In genomic region chr4:73816814-73817213, GRCh38 we compare ENCODE assay signal across 12 cellular contexts. TPM values are rescaled to one million over a fixed set of nuclear protein-coding genes. Genes with fewer than 3 reads are reported as not detected.
DNase-seq lines count a peak whose midpoint lies in the region; ATAC-seq and TF ChIP-seq lines count a peak whose summit lies in the region.
"Had no signal": no experiment of that assay in that cellular context is flagged by ENCODE, and none has a peak within 500 bp of the region (broad histone marks: within the 10 kb centered on the region; RNA-seq: fewer than 3 reads in every experiment).

No MANE protein-coding gene starts in this region.

- H3K4me2 ChIP-seq in GM23248 (ENCODE audit: unreplicated experiment) (no peak overlapping the region), PC-9 (no peak overlapping the region), fibroblast of lung (ENCODE audit: extremely low read depth, insufficient read depth, low read length) (peak overlapping the region; percentile 10)

- H3K79me2 ChIP-seq in GM23248 (ENCODE audit: insufficient read depth) (no peaks in the 10 kb centered on the region), PC-9 (ENCODE audit: low read depth) (no peaks in the 10 kb centered on the region), fibroblast of lung (ENCODE audit: control insufficient read depth, insufficient read depth, low read length) (no peaks in the 10 kb centered on the region)

- H3K27ac Mint-ChIP-seq in stimulated activated naive CD8-positive, alpha-beta T cell treated with anti-CD3 and anti-CD28 coated beads, Interleukin-15, amount 100 ng/mL, for 72 hours = no peak overlapping the region
- H3K27ac Mint-ChIP-seq in activated T-helper 1 cell treated with anti-CD3 and anti-CD28 coated beads, Interleukin-12 subunit alpha, Interleukin-12 subunit beta, Interleukin-2, Interleukin-4 antibody, amounts not matched to agents 30 ng/mL and 10 ng/mL and 1 ng/mL, durations not matched to agents 14 hours and 24 hours and 36 hours = no peak overlapping the region

- H3K27me3 ChIP-seq in GM23248 (replicated peaks; ENCODE audit: insufficient read depth) (no peaks in the 10 kb centered on the region), PC-9 (ENCODE audit: insufficient read depth, low read depth) (no peaks in the 10 kb centered on the region), fibroblast of lung (ENCODE audit: control insufficient read depth, insufficient read depth, low read length) (no peaks in the 10 kb centered on the region)

- no peaks in the 10 kb centered on the region for H3K27me3 Mint-ChIP-seq in stimulated activated naive CD8-positive, alpha-beta T cell treated with anti-CD3 and anti-CD28 coated beads, Interleukin-15, amount 100 ng/mL, for 72 hours
- H3K27me3 Mint-ChIP-seq in activated T-helper 1 cell treated with anti-CD3 and anti-CD28 coated beads, Interleukin-12 subunit alpha, Interleukin-12 subunit beta, Interleukin-2, Interleukin-4 antibody, amounts not matched to agents 30 ng/mL and 10 ng/mL and 1 ng/mL, durations not matched to agents 14 hours and 24 hours and 36 hours (ENCODE audit: insufficient read depth) = no peaks in the 10 kb centered on the region

- H3K36me3 Mint-ChIP-seq in activated T-helper 1 cell treated with anti-CD3 and anti-CD28 coated beads, Interleukin-12 subunit alpha, Interleukin-12 subunit beta, Interleukin-2, Interleukin-4 antibody, amounts not matched to agents 30 ng/mL and 10 ng/mL and 1 ng/mL, durations not matched to agents 14 hours and 24 hours and 36 hours (ENCODE audit: low read depth) = no peaks in the 10 kb centered on the region

- POLR2A ChIA-PET in PC-9 (lab: Charles Lee; ENCODE audit: unreplicated experiment) = no interaction called here

- no peaks in the 10 kb centered on the region for H3K36me3 ChIP-seq in GM23248 (ENCODE audit: low read depth)
- H3K36me3 ChIP-seq in PC-9 (ENCODE audit: low read depth) = no peaks in the 10 kb centered on the region
- no peaks in the 10 kb centered on the region for H3K36me3 ChIP-seq in fibroblast of lung (ENCODE audit: control insufficient read depth, insufficient read depth, low read length)

- H3K27ac ChIP-seq in GM23248 (no peak overlapping the region), PC-9 (0 out of 2 replicates have a peak overlapping the region, but pooled peaks have one; percentile 19), fibroblast of lung (ENCODE audit: insufficient read depth, low read length) (no peak overlapping the region)

- TF ChIP-seq CTCF in PC-9 (conservative IDR thresholded peaks at IDR 0.05) (no peak), fibroblast of lung (conservative IDR thresholded peaks at IDR 0.05 in 1 of 2, IDR thresholded peaks at IDR 0.05 in 1 of 2; ENCODE audit: low read depth in 1 of 2, low read length in 2 of 2) (no peak)

- H3K9me2 ChIP-seq in GM23248 (ENCODE audit: insufficient read depth) (no peaks in the 10 kb centered on the region; the same call in 1 of the 2 replicates), PC-9 (ENCODE audit: insufficient read depth) (no peaks in the 10 kb centered on the region)

- no peak for ATAC-seq in stimulated activated naive CD8-positive, alpha-beta T cell treated with anti-CD3 and anti-CD28 coated beads, Interleukin-15, amount 100 ng/mL, for 72 hours
- ATAC-seq in HG02970 (IDR thresholded peaks at IDR 0.05; ENCODE audit: low FRiP score, unreplicated experiment) = no peak

- in situ Hi-C loops in GM23248 (cut with MboI) = no loop called here

- CTCF ChIA-PET in PC-9 (lab: Charles Lee) = no interaction called here

- H3K4me1 ChIP-seq in GM23248 (ENCODE audit: insufficient read depth) (peaks cover 11% of the 10 kb centered on the region), PC-9 (replicated peaks; ENCODE audit: insufficient read depth) (peaks cover 6% of the 10 kb centered on the region; the same call in 1 of the 2 replicates), fibroblast of lung (ENCODE audit: control insufficient read depth, extremely low read depth, insufficient read depth, low read length) (no peaks in the 10 kb centered on the region)

- H3K9ac ChIP-seq in GM23248 (no peak overlapping the region), fibroblast of lung (ENCODE audit: insufficient read depth, low read length) (no peak overlapping the region)

- no peak overlapping the region for H2AFZ ChIP-seq in GM23248
- H2AFZ ChIP-seq in PC-9 = no peak overlapping the region
- H2AFZ ChIP-seq in fibroblast of lung (ENCODE audit: low read length) = no peak overlapping the region

- no peaks in the 10 kb centered on the region for H3K9me3 ChIP-seq in GM23248 (ENCODE audit: low read depth)
- no peaks in the 10 kb centered on the region for H3K9me3 ChIP-seq in PC-9 (ENCODE audit: insufficient read depth, low read depth)
- no peaks in the 10 kb centered on the region for H3K9me3 ChIP-seq in fibroblast of lung (ENCODE audit: control insufficient read depth, insufficient read depth, low read depth, low read length)

- no peaks in the 10 kb centered on the region for H3K4me1 Mint-ChIP-seq in stimulated activated naive CD8-positive, alpha-beta T cell treated with anti-CD3 and anti-CD28 coated beads, Interleukin-15, amount 100 ng/mL, for 72 hours
- H3K4me1 Mint-ChIP-seq in activated T-helper 1 cell treated with anti-CD3 and anti-CD28 coated beads, Interleukin-12 subunit alpha, Interleukin-12 subunit beta, Interleukin-2, Interleukin-4 antibody, amounts not matched to agents 30 ng/mL and 10 ng/mL and 1 ng/mL, durations not matched to agents 14 hours and 24 hours and 36 hours (ENCODE audit: low read depth) = peaks cover 19% of the 10 kb centered on the region

- DNase-seq in GM23248 (peak; percentile 80), PC-9 (peak; percentile 2 to 48), fibroblast of lung (ENCODE audit: low read depth in 2 of 2) (peak; percentile 88 to 95), skeletal muscle cell (ENCODE audit: low read depth) (peak; percentile 90)
- DNase-seq in stimulated activated naive CD8-positive, alpha-beta T cell treated with anti-CD3 and anti-CD28 coated beads, Interleukin-15, amount 100 ng/mL, for 72 hours = no peak
- no peak for DNase-seq in activated T-helper 1 cell treated with anti-CD3 and anti-CD28 coated beads, Interleukin-12 subunit alpha, Interleukin-12 subunit beta, Interleukin-2, Interleukin-4 antibody, amounts not matched to agents 30 ng/mL and 10 ng/mL and 1 ng/mL, durations not matched to agents 14 hours and 24 hours and 36 hours (ENCODE audit: low spot score)
- DNase-seq: activated CD4-positive, CD25-positive, alpha-beta regulatory T cell treated with anti-CD3 and anti-CD28 coated beads, Interleukin-2, amount 50 U/mL, for 72 hours; NCI-H1105; OCI-M1; stimulated activated CD4-positive, alpha-beta T cell treated with anti-CD3 and anti-CD28 coated beads, Interleukin-15, amount 100 ng/mL, for 24 hours had no signal

- H3K9me3 Mint-ChIP-seq in stimulated activated naive CD8-positive, alpha-beta T cell treated with anti-CD3 and anti-CD28 coated beads, Interleukin-15, amount 100 ng/mL, for 72 hours = no peaks in the 10 kb centered on the region
- peaks cover 17% of the 10 kb centered on the region for H3K9me3 Mint-ChIP-seq in activated T-helper 1 cell treated with anti-CD3 and anti-CD28 coated beads, Interleukin-12 subunit alpha, Interleukin-12 subunit beta, Interleukin-2, Interleukin-4 antibody, amounts not matched to agents 30 ng/mL and 10 ng/mL and 1 ng/mL, durations not matched to agents 14 hours and 24 hours and 36 hours

- H3K4me3 ChIP-seq in GM23248 = no peak overlapping the region
- H3K4me3 ChIP-seq in PC-9 = no peak overlapping the region
- no peak overlapping the region for H3K4me3 ChIP-seq in fibroblast of lung (replicated peaks in 1 of 4; ENCODE audit: control extremely low read depth in 1 of 4, insufficient read depth in 1 of 4, low read depth in 3 of 4, low read length in 4 of 4)
- no peak overlapping the region for H3K4me3 ChIP-seq in skeletal muscle cell (ENCODE audit: low read depth, low read length)

- BruUV-seq in PC-9 (replicated peaks; lab: Mats Ljungman, UMichigan) = no TSS peak

- WGBS in GM23248 (ENCODE audit: low coverage in 1 of 2, low lambda C conversion rate in 2 of 2, missing lambda C conversion rate in 2 of 2), 2 experiments = 2 to 5% methylated on average over 3 of the region's 3 CpGs

- intact Hi-C loops in PC-9 (cut with micrococcal nuclease; ENCODE audit: unreplicated experiment) = no loop called here
- intact Hi-C loops in activated T-helper 1 cell treated with anti-CD3 and anti-CD28 coated beads, Interleukin-12 subunit alpha, Interleukin-12 subunit beta, Interleukin-2, Interleukin-4 antibody, amounts not matched to agents 30 ng/mL and 10 ng/mL and 1 ng/mL, durations not matched to agents 14 hours and 24 hours and 36 hours (cut with micrococcal nuclease) = no loop called here

- H4K20me1 ChIP-seq in GM23248 (ENCODE audit: insufficient read depth) = no peaks in the 10 kb centered on the region
- H4K20me1 ChIP-seq in PC-9 (ENCODE audit: insufficient read depth) = no peaks in the 10 kb centered on the region
- no peaks in the 10 kb centered on the region for H4K20me1 ChIP-seq in fibroblast of lung (ENCODE audit: control insufficient read depth, extremely low read depth, insufficient read depth, low read length)

- H3F3A ChIP-seq in GM23248 (ENCODE audit: insufficient read depth) (peaks cover 15% of the 10 kb centered on the region), PC-9 (ENCODE audit: insufficient read depth, low read depth) (no peaks in the 10 kb centered on the region)

- no peak overlapping the region for H3K4me3 Mint-ChIP-seq in stimulated activated naive CD8-positive, alpha-beta T cell treated with anti-CD3 and anti-CD28 coated beads, Interleukin-15, amount 100 ng/mL, for 72 hours
- no peak overlapping the region for H3K4me3 Mint-ChIP-seq in activated T-helper 1 cell treated with anti-CD3 and anti-CD28 coated beads, Interleukin-12 subunit alpha, Interleukin-12 subunit beta, Interleukin-2, Interleukin-4 antibody, amounts not matched to agents 30 ng/mL and 10 ng/mL and 1 ng/mL, durations not matched to agents 14 hours and 24 hours and 36 hours

RNA-seq across cellular contexts. Expression of gene CXCL6, which starts 19.7 kb away (rescaled TPM):
- 8.1 and 13.5 TPM in 2 replicates for total RNA-seq in GM23248 (2014; rRNA removed; shearing (Covaris generic))
- polyA plus RNA-seq in GM23248 (2016; fragmentation: Nextera tagmentation; extraction: Ambion mirVana) (16.3 and 17.9 TPM in 2 replicates), fibroblast of lung (0.23 and 0.66 TPM in 2 replicates)
- total RNA-seq in PC-9 (2021) (not detected in 2 replicates), fibroblast of lung (0.17 and 0.77 TPM in 2 replicates)
- polyA plus RNA-seq in fibroblast of lung (2012) = 0.43 and 0.62 TPM in 2 replicates
- not detected in 2 replicates for polyA minus RNA-seq in fibroblast of lung (ENCODE audit: low replicate concordance)
- not detected in 2 replicates for total RNA-seq in activated T-helper 1 cell treated with anti-CD3 and anti-CD28 coated beads, Interleukin-12 subunit alpha, Interleukin-12 subunit beta, Interleukin-2, Interleukin-4 antibody, amounts not matched to agents 30 ng/mL and 10 ng/mL and 1 ng/mL, durations not matched to agents 14 hours and 24 hours and 36 hours
- total RNA-seq: mononuclear cell had no signal

RNA-seq across cellular contexts. Expression of gene PF4V1, which starts 36.3 kb away (rescaled TPM):
- total RNA-seq in GM23248 (2014; rRNA removed; shearing (Covaris generic)) = 13.8 TPM in 1 of 2 replicates, not detected in the other
- polyA plus RNA-seq in GM23248 (2016; fragmentation: Nextera tagmentation; extraction: Ambion mirVana) (6.5 and 8.1 TPM in 2 replicates), fibroblast of lung (not detected in 2 replicates)
- total RNA-seq in PC-9 (2021) (not detected in 2 replicates), fibroblast of lung (not detected in 2 replicates)
- 0.31 TPM in 1 of 2 replicates, not detected in the other for polyA plus RNA-seq in fibroblast of lung (2012)
- not detected in 2 replicates for polyA minus RNA-seq in fibroblast of lung (ENCODE audit: low replicate concordance)
- not detected in 2 replicates for total RNA-seq in activated T-helper 1 cell treated with anti-CD3 and anti-CD28 coated beads, Interleukin-12 subunit alpha, Interleukin-12 subunit beta, Interleukin-2, Interleukin-4 antibody, amounts not matched to agents 30 ng/mL and 10 ng/mL and 1 ng/mL, durations not matched to agents 14 hours and 24 hours and 36 hours

RNA-seq across cellular contexts. Expression of gene CXCL1, which starts 52.4 kb away (rescaled TPM):
- 12.9 and 14.8 TPM in 2 replicates for total RNA-seq in GM23248 (2014; rRNA removed; shearing (Covaris generic))
- 12.6 and 13.9 TPM in 2 replicates for polyA plus RNA-seq in GM23248 (2016; fragmentation: Nextera tagmentation; extraction: Ambion mirVana)
- total RNA-seq in PC-9 (2021) = 0.33 TPM in 1 of 2 replicates, not detected in the other
- total RNA-seq in fibroblast of lung = 1.5 and 2.3 TPM in 2 replicates
- 1.2 and 1.4 TPM in 2 replicates for polyA plus RNA-seq in fibroblast of lung
- polyA plus RNA-seq in fibroblast of lung (2012) = 0.75 and 1.5 TPM in 2 replicates
- polyA minus RNA-seq in fibroblast of lung (ENCODE audit: low replicate concordance) = 0.39 TPM in 1 of 2 replicates, not detected in the other
- not detected in 2 replicates for total RNA-seq in activated T-helper 1 cell treated with anti-CD3 and anti-CD28 coated beads, Interleukin-12 subunit alpha, Interleukin-12 subunit beta, Interleukin-2, Interleukin-4 antibody, amounts not matched to agents 30 ng/mL and 10 ng/mL and 1 ng/mL, durations not matched to agents 14 hours and 24 hours and 36 hours

Comparison
In these comparisons a context has a peak if more than half of its experiments do, and no peak if none do; other contexts are left out.
1. DNase-seq: peak in GM23248 (single experiment), PC-9 (2 of 2), fibroblast of lung (2 of 2) and skeletal muscle cell (single experiment); none in stimulated activated naive CD8-positive, alpha-beta T cell treated with anti-CD3 and anti-CD28 coated beads, Interleukin-15, amount 100 ng/mL, for 72 hours (0 of 2) and activated T-helper 1 cell treated with anti-CD3 and anti-CD28 coated beads, Interleukin-12 subunit alpha, Interleukin-12 subunit beta, Interleukin-2, Interleukin-4 antibody, amounts not matched to agents 30 ng/mL and 10 ng/mL and 1 ng/mL, durations not matched to agents 14 hours and 24 hours and 36 hours (single experiment).